ENCODE assay signal across 25 cellular contexts in genomic region chr7:93198472-93198871, GRCh38. TPM values are rescaled to one million over a fixed set of nuclear protein-coding genes. Genes with fewer than 3 reads are reported as not detected.
DNase-seq lines count a peak whose midpoint lies in the region; ATAC-seq lines count a peak whose summit lies in the region.
"Had no signal": no experiment of that assay in that cellular context is flagged by ENCODE, and none has a peak within 500 bp of the region (broad histone marks: within the 10 kb centered on the region; RNA-seq: fewer than 3 reads in every experiment).

No MANE protein-coding gene starts in this region.

- intact Hi-C loops in left colon (cut with DNase I, micrococcal nuclease) = no loop called here

- ATAC-seq in left colon = peak; percentile 7
- no peak for ATAC-seq in HG02763 (IDR thresholded peaks at IDR 0.05; ENCODE audit: unreplicated experiment)
- ATAC-seq: HCT116 had no signal

- DNase-seq in DMS 273 (lab: John Stamatoyannopoulos, UW; ENCODE audit: unreplicated experiment) (peak; percentile 34), DMS 273 treated with DMSO at 0.1 percent for 48 hours (lab: John Stamatoyannopoulos, UW) (no peak), GM04504 (ENCODE audit: low read depth) (peak; percentile 3), SK-N-DZ (ENCODE audit: low spot score) (peak; percentile 51), left colon (no peak), HuH-7 (ENCODE audit: low spot score) (no peak)
- DNase-seq in activated CD4-positive, CD25-positive, alpha-beta regulatory T cell (lab: John Stamatoyannopoulos, UW) = no peak
- DNase-seq: CD4-positive, CD25-positive, alpha-beta regulatory T cell; DMS79; EL; GDM1; Karpas-422; NCI-H2029; NCI-H345; NCI-H510A treated with DMSO at 0.1 percent for 48 hours; NCI-H82; Peyer's patch; SHP77 treated with DMSO at 0.1 percent for 48 hours; SK-N-SH; SW 1271 had no signal

RNA-seq across cellular contexts. Expression of gene HEPACAM2, which starts 27.8 kb away (rescaled TPM):
- 1.1 TPM in 1 of 2 replicates, not detected in the other for polyA plus RNA-seq in SK-N-DZ (2014; cell fraction: cytosol; rRNA removed)
- not detected in 2 replicates for polyA plus RNA-seq in SK-N-DZ (2014; cell fraction: nucleus; rRNA removed)
- 10 to 100 TPM; 86.8 to 96.1 TPM for total RNA-seq in left colon
- total RNA-seq: CD4-positive, CD25-positive, alpha-beta regulatory T cell; H4; M059J; OCI-LY7 had no signal
- polyA plus RNA-seq: CD4-positive, CD25-positive, alpha-beta regulatory T cell; SK-N-SH had no signal

RNA-seq across cellular contexts. Expression of gene VPS50, which starts 33.7 kb away (rescaled TPM):
- 16.6 and 18.1 TPM in 2 replicates for polyA plus RNA-seq in SK-N-DZ (2014; cell fraction: cytosol; rRNA removed)
- 32.1 and 52.6 TPM in 2 replicates for polyA plus RNA-seq in SK-N-DZ (2014; cell fraction: nucleus; rRNA removed)
- 10 to 100 TPM; 27.6 to 28.6 TPM for total RNA-seq in left colon

RNA-seq across cellular contexts. Expression of gene SAMD9L, which starts 50.3 kb away (rescaled TPM):
- polyA plus RNA-seq in SK-N-DZ (2014; cell fraction: cytosol; rRNA removed) = 0.06 and 0.10 TPM in 2 replicates
- 0.37 and 1.3 TPM in 2 replicates for polyA plus RNA-seq in SK-N-DZ (2014; cell fraction: nucleus; rRNA removed)
- 10 to 100 TPM in 1 of 2 donors, 1 to 10 TPM in 1; 9.9 to 22.6 TPM for total RNA-seq in left colon

Comparison
In these comparisons a context has a peak if more than half of its experiments do, and no peak if none do; other contexts are left out.
1. DNase-seq: peak in DMS 273 (single experiment), GM04504 (single experiment) and SK-N-DZ (single experiment); none in DMS 273 treated with DMSO at 0.1 percent for 48 hours (single experiment), left colon (0 of 2), activated CD4-positive, CD25-positive, alpha-beta regulatory T cell (0 of 4) and HuH-7 (single experiment).